ENCODE assay signal across 13 cellular contexts in genomic region chr2:152695763-152696162, GRCh38.
"Had no signal": no experiment of that assay in that cellular context is flagged by ENCODE, and none has a peak within 500 bp of the region (broad histone marks: within the 10 kb centered on the region; RNA-seq: fewer than 3 reads in every experiment).

No MANE protein-coding gene starts in this region.

- H3K4me1 ChIP-seq: thyroid gland had no signal

- H3K27ac ChIP-seq: epithelial cell of prostate, gastroesophageal sphincter, thyroid gland, vagina had no signal

- H3K4me3 ChIP-seq: gastroesophageal sphincter, thyroid gland, vagina had no signal

- DNase-seq: activated CD4-positive, CD25-positive, alpha-beta regulatory T cell treated with anti-CD3 and anti-CD28 coated beads, Interleukin-2, amount 50 U/mL, for 72 hours; activated gamma-delta T cell treated with Interleukin-2 at 50 U/mL for 16 hours; activated T-cell treated with anti-CD3 and anti-CD28 coated beads, Interleukin-2, amount 50 U/mL, for 1 hour; caudate nucleus; cortex of kidney; effector CD8-positive, alpha-beta T cell; left ventricle myocardium superior; mesendoderm; small intestine; thyroid gland had no signal

- H3K36me3 ChIP-seq: thyroid gland, vagina had no signal

- H3K9me3 ChIP-seq: gastroesophageal sphincter, thyroid gland, vagina had no signal

- H3K27me3 ChIP-seq: gastroesophageal sphincter, thyroid gland, vagina had no signal

- ATAC-seq: gastroesophageal sphincter, left ventricle myocardium superior had no signal
